Comparison of ENCODE assay signal across 8 cellular contexts in genomic region chr14:24093901-24094838, GRCh38. TPM values are rescaled to one million over a fixed set of nuclear protein-coding genes. Genes with fewer than 3 reads are reported as not detected.
A peak's percentile ranks its signal among the peaks of the same experiment; 100 is the strongest.
DNase-seq lines count a peak whose midpoint lies in the region; ATAC-seq and TF ChIP-seq lines count a peak whose summit lies in the region.

TSS of gene PCK2 (plus strand) at chr14:24094311. CDS start at chr14:24094406, 95 bp downstream.

- H3K4me1 Mint-ChIP-seq in endodermal cell = peaks cover 32% of the 10 kb centered on the region

- no peaks in the 10 kb centered on the region for H3K9me3 Mint-ChIP-seq in endodermal cell

- H3K27ac ChIP-seq in C4-2B (peak within 1 kb of the TSS; percentile 98), endodermal cell (ENCODE audit: low read depth, low read length) (peak within 1 kb of the TSS; percentile 29)

- peak within 1 kb of the TSS; percentile 90 for H3K4me3 Mint-ChIP-seq in endodermal cell

- no peaks in the 10 kb centered on the region for H3K27me3 ChIP-seq in endodermal cell (ENCODE audit: control insufficient read depth, insufficient read depth, low read length, poor library complexity, severe bottlenecking)

- peak within 1 kb of the TSS; percentile 87 for H3K4me3 ChIP-seq in endodermal cell (ENCODE audit: low read length)

- H3K36me3 Mint-ChIP-seq in endodermal cell (ENCODE audit: low read depth) = peaks cover 11% of the 10 kb centered on the region

- WGBS in endodermal cell (ENCODE audit: insufficient coverage in 1 of 2, insufficient read length in 1 of 2), 2 experiments = 1 to 2% methylated on average over 34 to 68 of the region's 68 CpGs

- H3K36me3 ChIP-seq in endodermal cell (ENCODE audit: control insufficient read depth, insufficient read depth, low read length) = no peaks in the 10 kb centered on the region

- no peaks in the 10 kb centered on the region for H3K9me3 ChIP-seq in endodermal cell (ENCODE audit: control insufficient read depth, low read length)

- peak within 1 kb of the TSS; percentile 93 for H3K27ac Mint-ChIP-seq in endodermal cell

- peaks cover 13% of the 10 kb centered on the region for H3K27me3 Mint-ChIP-seq in endodermal cell (ENCODE audit: insufficient read depth)

- DNase-seq in HS-27A (ENCODE audit: low read depth) (peak; percentile 85), NOMO-1 (lab: John Stamatoyannopoulos, UW; ENCODE audit: unreplicated experiment in 2 of 2) (peak; percentile 81 to 93), endodermal cell (peak; percentile 99), mesenteric fat pad (ENCODE audit: low spot score) (peak; percentile 97)
- DNase-seq in activated CD8-positive, alpha-beta memory T cell treated with anti-CD3 and anti-CD28 coated beads for 4 hours (ENCODE audit: low read depth in 2 of 2) = peak; percentile 71 to 72
- DNase-seq in stimulated activated CD8-positive, alpha-beta memory T cell treated with anti-CD3 and anti-CD28 coated beads, Interleukin-15, amount 100 ng/mL, for 48 hours (ENCODE audit: low read depth in 2 of 2) = peak; percentile 88 to 89

- ATAC-seq in GM19452 (IDR thresholded peaks at IDR 0.05; ENCODE audit: unreplicated experiment) = peak; percentile 44

- H3K4me1 ChIP-seq in endodermal cell (ENCODE audit: control insufficient read depth, insufficient read depth, low read length) = no peaks in the 10 kb centered on the region

- peak within 1 kb of the TSS; percentile 78 for H3K9ac ChIP-seq in endodermal cell (ENCODE audit: extremely low read depth, low read length, poor library complexity, severe bottlenecking)

- no peak for TF ChIP-seq CTCF in C4-2B (conservative IDR thresholded peaks at IDR 0.05)
- TF ChIP-seq CTCF in endodermal cell (conservative IDR thresholded peaks at IDR 0.05) = peak; percentile 27

RNA-seq across cellular contexts. Expression of gene PCK2, which starts in this region (rescaled TPM):
- total RNA-seq in endodermal cell (10 to 100 TPM; 37.7 to 42.8 TPM), mesenteric fat pad (39.1 TPM)
- polyA plus RNA-seq in endodermal cell (2013, experiment 1 of 2) = 26.6 TPM
- 16.0 TPM for polyA plus RNA-seq in endodermal cell (2013, experiment 2 of 2)

Comparison
In these comparisons a context has a peak if more than half of its experiments do, and no peak if none do; other contexts are left out.
1. Peak in every context shown above with its lines: DNase-seq, ATAC-seq, H3K4me3 ChIP-seq and H3K27ac ChIP-seq.